In the genomic region with DNA sequence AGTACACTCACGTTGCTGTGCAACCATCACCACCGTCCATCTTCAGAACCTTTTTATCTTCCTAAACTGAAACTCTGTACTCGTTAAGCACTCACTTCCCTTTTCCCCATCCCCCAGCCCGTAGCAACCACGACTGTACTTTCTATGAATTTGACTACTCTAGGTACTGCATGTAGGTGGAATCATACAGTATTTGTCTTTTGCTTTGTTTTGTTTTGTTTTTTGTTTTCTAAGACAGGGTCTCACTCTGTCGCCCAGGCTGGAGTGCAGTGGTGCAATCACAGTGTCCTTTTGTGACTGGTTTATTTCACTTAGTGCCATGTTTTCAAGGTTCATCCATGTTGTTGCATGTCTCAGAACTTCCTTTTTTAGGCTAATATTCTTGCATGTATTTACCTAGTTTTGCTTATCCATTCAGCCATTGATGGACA, we compare ENCODE assay signal across 10 cellular contexts. TPM values are rescaled to one million over a fixed set of nuclear protein-coding genes. Genes with fewer than 3 reads are reported as not detected.
DNase-seq lines count a peak whose midpoint lies in the region; ATAC-seq and TF ChIP-seq lines count a peak whose summit lies in the region.
"Had no signal": no experiment of that assay in that cellular context is flagged by ENCODE, and none has a peak within 500 bp of the region (broad histone marks: within the 10 kb centered on the region; RNA-seq: fewer than 3 reads in every experiment).

No MANE protein-coding gene starts in this region.

- peak overlapping the region; percentile 51; the same call in 1 of the 2 replicates for H3K4me2 ChIP-seq in PC-3 (ENCODE audit: low read length)

- peaks cover 7% of the 10 kb centered on the region for H3K4me1 Mint-ChIP-seq in CD4-positive, alpha-beta T cell (ENCODE audit: low read depth)

- H3K36me3 Mint-ChIP-seq in CD4-positive, alpha-beta T cell (ENCODE audit: low read depth), result no peaks in the 10 kb centered on the region

- no peaks in the 10 kb centered on the region for H3K9me3 Mint-ChIP-seq in CD4-positive, alpha-beta T cell

- no peak overlapping the region for H3K4me3 ChIP-seq in PC-3 (ENCODE audit: low read length)
- H3K4me3 ChIP-seq: SJSA1 had no signal

- peaks cover 18% of the 10 kb centered on the region for H3K4me1 ChIP-seq in PC-3 (ENCODE audit: insufficient read depth, low read length)

- no peaks in the 10 kb centered on the region for H3K79me2 ChIP-seq in PC-3 (ENCODE audit: low read length)

- DNase-seq in CD4-positive, alpha-beta T cell, result no peak
- DNase-seq in PC-3 (no peak), left lobe of liver (ENCODE audit: low spot score) (no peak), islet precursor cell (no peak), pons (ENCODE audit: low spot score) (no peak)
- no peak for DNase-seq in activated effector memory CD4-positive, alpha-beta T cell treated with Interleukin-2 at 50 U/mL for 16 hours

- no peak overlapping the region for H3K27ac Mint-ChIP-seq in CD4-positive, alpha-beta T cell

- H3K9me2 ChIP-seq in PC-3 (replicated peaks; ENCODE audit: low read length), result no peaks in the 10 kb centered on the region

- BruUV-seq in PC-3 (replicated peaks; lab: Mats Ljungman, UMichigan), result no TSS peak

- H2AFZ ChIP-seq in PC-3 (ENCODE audit: low read length), result no peak overlapping the region

- no peak for TF ChIP-seq CTCF in CD4-positive, alpha-beta T cell (IDR thresholded peaks at IDR 0.05)
- no peak for TF ChIP-seq CTCF in PC-3 (conservative IDR thresholded peaks at IDR 0.05; ENCODE audit: low read depth, low read length)

- intact Hi-C loops in CD4-positive, alpha-beta T cell (cut with DNase I, micrococcal nuclease), result no loop called here
- intact Hi-C loops in PC-3 (cut with micrococcal nuclease), result loop anchor here (10.0 kb wide), 1 partner anchor 54 kb away; no protein-coding TSS in a partner anchor

- peaks cover 36% of the 10 kb centered on the region for H3K27me3 Mint-ChIP-seq in CD4-positive, alpha-beta T cell

- no peaks in the 10 kb centered on the region for H4K20me1 ChIP-seq in PC-3 (ENCODE audit: low read length)

- no peak overlapping the region for H3K27ac ChIP-seq in CD4-positive, alpha-beta T cell (ENCODE audit: low read depth, low read length)
- no peak overlapping the region for H3K27ac ChIP-seq in PC-3 (ENCODE audit: low read length)
- H3K27ac ChIP-seq: SJSA1 had no signal

- H3K9ac ChIP-seq in PC-3 (ENCODE audit: low read length), result no peak overlapping the region

- H3K4me3 Mint-ChIP-seq in CD4-positive, alpha-beta T cell, result peak overlapping the region; percentile 2

- no peaks in the 10 kb centered on the region for H3K9me3 ChIP-seq in CD4-positive, alpha-beta T cell (ENCODE audit: control insufficient read depth, low read length)
- H3K9me3 ChIP-seq in PC-3 (ENCODE audit: low read length), result no peaks in the 10 kb centered on the region
- H3K9me3 ChIP-seq: SJSA1 had no signal

- POLR2A ChIA-PET in CD4-positive, alpha-beta T cell (lab: Charles Lee), result no interaction called here
- POLR2A ChIA-PET in PC-3 (lab: Charles Lee; ENCODE audit: unreplicated experiment), result no interaction called here

- H3F3A ChIP-seq in PC-3 (ENCODE audit: low read length, unreplicated experiment), result no peaks in the 10 kb centered on the region

- CTCF ChIA-PET in CD4-positive, alpha-beta T cell (lab: Charles Lee), result no interaction called here
- CTCF ChIA-PET in PC-3 (lab: Charles Lee), result interaction anchor here (0.7 kb wide), 1 partner anchor 23 kb away, joined by 6 read pairs; no protein-coding TSS in a partner anchor

- peak; percentile 41 for ATAC-seq in CD4-positive, alpha-beta T cell (ENCODE audit: poor library complexity)
- ATAC-seq in GM19351 (IDR thresholded peaks at IDR 0.05; ENCODE audit: unreplicated experiment), result peak; percentile 100
- ATAC-seq in HG03095 (IDR thresholded peaks at IDR 0.05; ENCODE audit: unreplicated experiment), result peak; percentile 91
- ATAC-seq in PC-3, result no peak
- ATAC-seq in left lobe of liver, result no peak

- H3K36me3 ChIP-seq in PC-3 (ENCODE audit: low read depth, low read length), result no peaks in the 10 kb centered on the region
- H3K36me3 ChIP-seq: SJSA1 had no signal

- no peaks in the 10 kb centered on the region for H3K27me3 ChIP-seq in CD4-positive, alpha-beta T cell (ENCODE audit: control insufficient read depth, insufficient read depth, low read length)
- no peaks in the 10 kb centered on the region for H3K27me3 ChIP-seq in PC-3 (ENCODE audit: low read length)
- H3K27me3 ChIP-seq: SJSA1 had no signal

RNA-seq across cellular contexts. Expression of a gene that starts 7.0 kb away (rescaled TPM):
- 1 to 10 TPM; 1.1 to 1.5 TPM for total RNA-seq in CD4-positive, alpha-beta T cell
- 63.2 and 69.7 TPM in 2 replicates for total RNA-seq in PC-3 (2014; rRNA removed)
- 1.7 TPM for total RNA-seq in left lobe of liver

RNA-seq across cellular contexts. Expression of a gene that starts 53.7 kb away (rescaled TPM):
- total RNA-seq in CD4-positive, alpha-beta T cell, result not detected
- total RNA-seq in PC-3 (2014; rRNA removed) (not detected in 2 replicates), left lobe of liver (not detected)
- total RNA-seq: myocyte had no signal

Comparison
In these comparisons a context has a peak if more than half of its experiments do, and no peak if none do; other contexts are left out.
1. ATAC-seq: peak in CD4-positive, alpha-beta T cell (single experiment), GM19351 (single experiment) and HG03095 (single experiment); none in PC-3 (single experiment) and left lobe of liver (single experiment).
2. RNA of a gene that starts 7.0 kb away (total RNA-seq): 63.2 to 69.7 TPM in PC-3; 1.7 TPM in left lobe of liver (single experiment) and 1.1 to 1.5 TPM in CD4-positive, alpha-beta T cell; every median in the first group is over 10 times any median in the second.